8 cellular contexts compared by ENCODE assay signal in the genomic region with DNA sequence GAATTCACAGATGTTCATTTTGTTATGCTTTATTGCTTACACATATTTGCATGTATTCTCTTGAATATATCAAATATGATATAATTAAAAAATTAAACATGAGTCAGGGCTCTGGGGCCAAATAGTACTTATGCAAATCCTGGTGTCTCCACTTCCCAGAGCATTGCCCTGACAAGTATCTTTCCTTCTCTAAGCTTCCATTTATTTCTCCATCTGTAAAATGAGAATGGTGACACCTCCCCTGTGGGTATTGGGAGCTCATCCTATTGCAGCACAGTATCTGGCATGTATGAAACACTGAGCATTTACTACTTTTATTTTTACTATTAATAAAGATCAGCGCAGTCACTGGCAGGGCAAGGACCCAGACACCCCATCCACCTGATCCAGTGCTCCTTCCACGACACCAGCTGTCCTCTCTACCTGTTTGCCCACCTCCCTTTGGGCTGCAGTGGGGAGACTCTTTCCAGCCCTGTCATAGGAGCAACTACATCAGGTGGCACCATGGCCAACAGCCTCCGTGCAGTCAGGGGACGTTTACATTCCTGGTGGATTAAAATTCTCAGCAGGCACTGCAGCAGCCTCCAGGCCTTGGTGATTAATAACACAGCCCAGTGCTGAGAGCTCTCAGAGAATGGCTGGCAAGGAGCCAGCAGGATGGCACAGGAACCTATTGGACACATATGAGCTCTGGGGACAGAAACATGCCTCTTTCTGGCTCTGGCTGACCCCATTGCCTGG.
DNase-seq lines count a peak whose midpoint lies in the region; FAIRE-seq and TF ChIP-seq lines count a peak whose summit lies in the region.

No MANE protein-coding gene starts in this region.

- no peak overlapping the region for H4K8ac ChIP-seq in H1 (ENCODE audit: extremely low read depth, insufficient read depth, low read length)

- H3K9me3 ChIP-seq in H1 (ENCODE audit: insufficient read depth in 2 of 2, low read depth in 1 of 2, low read length in 1 of 2) = peaks cover 3 to 9% of the 10 kb centered on the region in 2 experiments; a peak in 3 of 4 replicates

- H3K4me1 Mint-ChIP-seq in activated CD4-positive, alpha-beta T cell treated with anti-CD3 and anti-CD28 coated beads, Interleukin-2, amount 10 ng/mL, durations not matched to agents 7 days and 5 days = peaks cover 2% of the 10 kb centered on the region

- no peak overlapping the region for H2BK12ac ChIP-seq in H1 (ENCODE audit: low read depth, low read length)

- CTCF ChIA-PET in H1 (lab: Charles Lee; ENCODE audit: partially characterized antibody) = interaction anchor here (0.8 to 13.2 kb wide), 18 partner anchors 10 to 191 kb away, joined by 3 to 175 read pairs (median 4); no protein-coding TSS in a partner anchor
- CTCF ChIA-PET in activated CD4-positive, alpha-beta T cell treated with anti-CD3 and anti-CD28 coated beads, Interleukin-2, amount 10 ng/mL, durations not matched to agents 7 days and 5 days (lab: Charles Lee) = interaction anchor here (0.7 to 1.6 kb wide), 4 partner anchors 10 to 24 kb away, joined by 3 to 5 read pairs (median 3); no protein-coding TSS in a partner anchor

- H3K23me2 ChIP-seq in H1 (ENCODE audit: low read depth, low read length) = no peaks in the 10 kb centered on the region

- H3K79me1 ChIP-seq in H1 (ENCODE audit: low read depth, low read length) = no peaks in the 10 kb centered on the region

- H2BK15ac ChIP-seq in H1 (ENCODE audit: low read length) = no peak overlapping the region

- WGBS in H1 (ENCODE audit: extremely low coverage in 1 of 2, insufficient coverage in 1 of 2, insufficient read length in 1 of 2, insufficient replicate concordance in 2 of 2, low coverage in 1 of 2, low lambda C conversion rate in 2 of 2, missing lambda C conversion rate in 1 of 2), 2 experiments = 70% methylated on average over 4 of the region's 4 CpGs; no CpG with 5 or more reads in 1 of the 2 experiments

- peaks cover 0 to 2% of the 10 kb centered on the region in 2 experiments for H4K20me1 ChIP-seq in H1 (replicated peaks in 1 of 2; ENCODE audit: control insufficient read depth in 1 of 2, insufficient read depth in 2 of 2, low read length in 2 of 2)

- no peak overlapping the region for H4K5ac ChIP-seq in H1 (ENCODE audit: insufficient read length, low read depth, low read length)

- no peak overlapping the region for H3K27ac ChIP-seq in H1 (ENCODE audit: low read depth, low read length)

- no peak overlapping the region for H3K9ac ChIP-seq in H1 (replicated peaks in 1 of 4; ENCODE audit: extremely low read depth in 1 of 4, low read depth in 3 of 4, low read length in 3 of 4)

- POLR2A ChIA-PET in H1 (lab: Charles Lee; ENCODE audit: partially characterized antibody) = interaction anchor here (1.2 kb wide), 1 partner anchor 19 kb away, joined by 3 read pairs; no protein-coding TSS in a partner anchor
- POLR2A ChIA-PET in activated CD4-positive, alpha-beta T cell treated with anti-CD3 and anti-CD28 coated beads, Interleukin-2, amount 10 ng/mL, durations not matched to agents 7 days and 5 days (lab: Charles Lee) = no interaction called here

- no peak overlapping the region for H2BK20ac ChIP-seq in H1 (ENCODE audit: low read length)

- no peak for TF ChIP-seq RAD21 in H1 (IDR thresholded peaks at IDR 0.05 in 1 of 2, conservative IDR thresholded peaks at IDR 0.05 in 1 of 2; ENCODE audit: low read depth in 2 of 2, low read length in 2 of 2)

- H3K36me3 ChIP-seq in H1 (ENCODE audit: control insufficient read depth in 2 of 4, insufficient read depth in 4 of 4, low read length in 3 of 4) = no peaks in the 10 kb centered on the region

- peaks cover 19% of the 10 kb centered on the region for H3K27me3 Mint-ChIP-seq in activated CD4-positive, alpha-beta T cell treated with anti-CD3 and anti-CD28 coated beads, Interleukin-2, amount 10 ng/mL, durations not matched to agents 7 days and 5 days

- H3K79me2 ChIP-seq in H1 (ENCODE audit: control insufficient read depth in 1 of 2, insufficient read depth in 2 of 2, low read length in 2 of 2) = no peaks in the 10 kb centered on the region

- no peak for FAIRE-seq in H1 (lab: Jason Lieb, UNC)
- no peak for FAIRE-seq in GM19239 (lab: Jason Lieb, UNC)

- H3K4me3 ChIP-seq in H1 (ENCODE audit: extremely low read depth in 1 of 4, insufficient read depth in 2 of 4, low read depth in 3 of 4, low read length in 4 of 4) = no peak overlapping the region

- no peak overlapping the region for H3K4me3 Mint-ChIP-seq in activated CD4-positive, alpha-beta T cell treated with anti-CD3 and anti-CD28 coated beads, Interleukin-2, amount 10 ng/mL, durations not matched to agents 7 days and 5 days

- H3K18ac ChIP-seq in H1 (ENCODE audit: extremely low read depth, low read length) = peak overlapping the region; percentile 38; the same call in 1 of the 2 replicates

- no peak for TF ChIP-seq EP300 in H1 (IDR thresholded peaks at IDR 0.05; ENCODE audit: borderline replicate concordance in 1 of 2, low read depth in 2 of 2, low read length in 2 of 2)

- H3K56ac ChIP-seq in H1 (replicated peaks; ENCODE audit: insufficient read length, low read depth, low read length) = no peak overlapping the region

- peak overlapping the region; percentile 19; the same call in 1 of the 2 replicates for H2AFZ ChIP-seq in H1 (ENCODE audit: low read length)

- H2AK5ac ChIP-seq in H1 (ENCODE audit: low read depth, low read length) = no peak overlapping the region

- no peak overlapping the region for H2BK5ac ChIP-seq in H1 (ENCODE audit: low read depth, low read length)

- intact Hi-C loops in posterior cingulate gyrus (cut with DNase I) = no loop called here

- H3K9me3 Mint-ChIP-seq in activated CD4-positive, alpha-beta T cell treated with anti-CD3 and anti-CD28 coated beads, Interleukin-2, amount 10 ng/mL, durations not matched to agents 7 days and 5 days = peaks cover 2% of the 10 kb centered on the region

- H3K36me3 Mint-ChIP-seq in activated CD4-positive, alpha-beta T cell treated with anti-CD3 and anti-CD28 coated beads, Interleukin-2, amount 10 ng/mL, durations not matched to agents 7 days and 5 days (ENCODE audit: low read depth) = no peaks in the 10 kb centered on the region

- H3K27me3 ChIP-seq in H1 (replicated peaks in 1 of 4; ENCODE audit: control insufficient read depth in 3 of 4, extremely low read depth in 1 of 4, insufficient read depth in 3 of 4, low read length in 3 of 4) = no peaks in the 10 kb centered on the region

- no peak for TF ChIP-seq CTCF in H1 (IDR thresholded peaks at IDR 0.05; ENCODE audit: control extremely low read depth in 1 of 3, insufficient read depth in 1 of 3, low read depth in 1 of 3, low read length in 3 of 3)

- peaks cover 0 to 12% (median 6%) of the 10 kb centered on the region in 4 experiments; a peak in 5 of 7 replicates for H3K4me1 ChIP-seq in H1 (replicated peaks in 1 of 4; ENCODE audit: control insufficient read depth in 3 of 4, insufficient read depth in 4 of 4, low read length in 3 of 4)

- H3K14ac ChIP-seq in H1 (ENCODE audit: insufficient read length) = no peak overlapping the region

- no peak overlapping the region for H3K4me2 ChIP-seq in H1 (ENCODE audit: insufficient read depth in 1 of 2, low read depth in 2 of 2, low read length in 2 of 2)

- no peak overlapping the region for H3K23ac ChIP-seq in H1 (ENCODE audit: insufficient read length)

- H4K91ac ChIP-seq in H1 (replicated peaks; ENCODE audit: insufficient read length, low read length) = peak overlapping the region; percentile 34

- H2BK120ac ChIP-seq in H1 (replicated peaks; ENCODE audit: low read depth, low read length) = no peak overlapping the region

- no peak for TF ChIP-seq POLR2A in H1 (IDR thresholded peaks at IDR 0.05; ENCODE audit: control extremely low read depth in 1 of 2, low read depth in 2 of 2, low read length in 2 of 2)

- no peak overlapping the region for H3K4ac ChIP-seq in H1 (replicated peaks; ENCODE audit: insufficient read length, low read depth, low read length)

- peak; percentile 60 for DNase-seq in HCEC 1CT
- peak; percentile 93 for DNase-seq in NCI-H345 (lab: John Stamatoyannopoulos, UW)
- DNase-seq in H1 (ENCODE audit: low read depth in 1 of 2, low spot score in 2 of 2) = no peak
- peak in 6 of 10 donors; percentile 28 to 89 (median 32) for DNase-seq in posterior cingulate gyrus
- DNase-seq in GM19239 (ENCODE audit: insufficient read length, low spot score) = no peak
- no peak for DNase-seq in activated CD4-positive, alpha-beta T cell treated with anti-CD3 and anti-CD28 coated beads, Interleukin-2, amount 10 ng/mL, durations not matched to agents 7 days and 5 days
- no peak for DNase-seq in stimulated activated CD8-positive, alpha-beta memory T cell treated with anti-CD3 and anti-CD28 coated beads, Interleukin-4, amount 100 ng/mL, for 48 hours
- no peak for DNase-seq in OCI-M2 (lab: John Stamatoyannopoulos, UW; ENCODE audit: unreplicated experiment)

- no peak overlapping the region for H3K27ac Mint-ChIP-seq in activated CD4-positive, alpha-beta T cell treated with anti-CD3 and anti-CD28 coated beads, Interleukin-2, amount 10 ng/mL, durations not matched to agents 7 days and 5 days

TF ChIP-seq in H1, 55 proteins besides CTCF, POLR2A, EP300 and RAD21:
- TF ChIP-seq, protein P1, sequence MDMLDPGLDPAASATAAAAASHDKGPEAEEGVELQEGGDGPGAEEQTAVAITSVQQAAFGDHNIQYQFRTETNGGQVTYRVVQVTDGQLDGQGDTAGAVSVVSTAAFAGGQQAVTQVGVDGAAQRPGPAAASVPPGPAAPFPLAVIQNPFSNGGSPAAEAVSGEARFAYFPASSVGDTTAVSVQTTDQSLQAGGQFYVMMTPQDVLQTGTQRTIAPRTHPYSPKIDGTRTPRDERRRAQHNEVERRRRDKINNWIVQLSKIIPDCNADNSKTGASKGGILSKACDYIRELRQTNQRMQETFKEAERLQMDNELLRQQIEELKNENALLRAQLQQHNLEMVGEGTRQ (IDR thresholded peaks at IDR 0.05; ENCODE audit: low read length) = peak; percentile 17; the same call in 1 of the 2 replicates
- TF ChIP-seq EGR1 (IDR thresholded peaks at IDR 0.05; ENCODE audit: borderline replicate concordance, low read depth, low read length) = no peak

Comparison
In these comparisons a context has a peak if more than half of its experiments do, and no peak if none do; other contexts are left out.
1. DNase-seq: peak in HCEC 1CT (single experiment), NCI-H345 (single experiment) and posterior cingulate gyrus (6 of 10); none in H1 (0 of 2), GM19239 (single experiment), activated CD4-positive, alpha-beta T cell treated with anti-CD3 and anti-CD28 coated beads, Interleukin-2, amount 10 ng/mL, durations not matched to agents 7 days and 5 days (single experiment), stimulated activated CD8-positive, alpha-beta memory T cell treated with anti-CD3 and anti-CD28 coated beads, Interleukin-4, amount 100 ng/mL, for 48 hours (single experiment) and OCI-M2 (single experiment).